Comparison of ENCODE assay signal across 18 cellular contexts in the genomic region with DNA sequence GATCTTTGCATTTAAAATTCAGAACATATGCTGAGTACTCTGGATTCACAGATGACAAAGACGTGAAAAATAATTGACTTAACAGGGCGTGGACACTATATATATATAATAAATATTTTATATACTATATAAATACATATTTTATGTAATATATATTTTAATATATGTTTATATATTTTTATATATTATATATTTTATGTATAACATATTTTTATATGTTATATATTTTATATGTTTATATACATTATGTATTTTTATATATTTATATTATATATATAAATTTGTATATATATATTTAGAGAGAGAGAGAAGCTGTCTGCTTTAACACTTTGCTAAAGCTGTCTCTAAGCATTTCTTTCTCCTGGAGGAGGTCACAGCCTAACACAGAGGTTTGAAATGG.
A peak's percentile ranks its signal among the peaks of the same experiment; 100 is the strongest.
DNase-seq lines count a peak whose midpoint lies in the region; ATAC-seq, FAIRE-seq and TF ChIP-seq lines count a peak whose summit lies in the region.
"Had no signal": no experiment of that assay in that cellular context is flagged by ENCODE, and none has a peak within 500 bp of the region (broad histone marks: within the 10 kb centered on the region; RNA-seq: fewer than 3 reads in every experiment).

No MANE protein-coding gene starts in this region.

- CTCF ChIA-PET in activated CD4-positive, alpha-beta memory T cell treated with anti-CD3 and anti-CD28 coated beads, Interleukin-2, amount 10 ng/mL, durations not matched to agents 7 days and 5 days (lab: Charles Lee): no interaction called here

- H3K36me3 ChIP-seq in pancreas (no peaks in the 10 kb centered on the region), ascending aorta (no peaks in the 10 kb centered on the region)
- H3K36me3 ChIP-seq: HAP-1 had no signal

- H3K27ac Mint-ChIP-seq in activated CD4-positive, alpha-beta memory T cell treated with anti-CD3 and anti-CD28 coated beads, Interleukin-2, amount 10 ng/mL, durations not matched to agents 7 days and 5 days: no peak overlapping the region
- H3K27ac Mint-ChIP-seq: B cell; CD4-positive, CD25-positive, alpha-beta regulatory T cell; CD8-positive, alpha-beta memory T cell had no signal

- TF ChIP-seq POLR2A in GM12891 (IDR thresholded peaks at IDR 0.05; ENCODE audit: low read depth, low read length): no peak

- POLR2A ChIA-PET in activated CD4-positive, alpha-beta memory T cell treated with anti-CD3 and anti-CD28 coated beads, Interleukin-2, amount 10 ng/mL, durations not matched to agents 7 days and 5 days (lab: Charles Lee): no interaction called here

- no peaks in the 10 kb centered on the region for H3K9me3 ChIP-seq in pancreas
- H3K9me3 ChIP-seq in ascending aorta: no peaks in the 10 kb centered on the region
- H3K9me3 ChIP-seq: Caco-2, HAP-1 had no signal

- no peaks in the 10 kb centered on the region for H3K27me3 ChIP-seq in pancreas
- H3K27me3 ChIP-seq in ascending aorta: no peaks in the 10 kb centered on the region

- peaks cover 9% of the 10 kb centered on the region for H3K4me1 Mint-ChIP-seq in activated CD4-positive, alpha-beta memory T cell treated with anti-CD3 and anti-CD28 coated beads, Interleukin-2, amount 10 ng/mL, durations not matched to agents 7 days and 5 days
- H3K4me1 Mint-ChIP-seq: B cell; CD8-positive, alpha-beta memory T cell had no signal

- H3K4me3 Mint-ChIP-seq in activated CD4-positive, alpha-beta memory T cell treated with anti-CD3 and anti-CD28 coated beads, Interleukin-2, amount 10 ng/mL, durations not matched to agents 7 days and 5 days: no peak overlapping the region
- H3K4me3 Mint-ChIP-seq: B cell; CD4-positive, CD25-positive, alpha-beta regulatory T cell; CD8-positive, alpha-beta memory T cell had no signal

- no peaks in the 10 kb centered on the region for H3K27me3 Mint-ChIP-seq in activated CD4-positive, alpha-beta memory T cell treated with anti-CD3 and anti-CD28 coated beads, Interleukin-2, amount 10 ng/mL, durations not matched to agents 7 days and 5 days
- H3K27me3 Mint-ChIP-seq: B cell had no signal

- H3K4me3 ChIP-seq in pancreas (no peak overlapping the region), ascending aorta (no peak overlapping the region)
- H3K4me3 ChIP-seq: GM23248, HAP-1 had no signal

- no peaks in the 10 kb centered on the region for H3K4me1 ChIP-seq in pancreas
- no peaks in the 10 kb centered on the region for H3K4me1 ChIP-seq in ascending aorta
- H3K4me1 ChIP-seq: Caco-2, HAP-1 had no signal

- DNase-seq in RCC 7860 (ENCODE audit: low spot score) (no peak), pancreas (no peak), ascending aorta (ENCODE audit: low spot score in 2 of 2) (no peak), GM12891 (ENCODE audit: insufficient read length, low spot score) (no peak)
- no peak for DNase-seq in activated CD4-positive, alpha-beta memory T cell treated with anti-CD3 and anti-CD28 coated beads, Interleukin-2, amount 10 ng/mL, durations not matched to agents 7 days and 5 days
- DNase-seq: C1 segment of cervical spinal cord; Caco-2; CD8-positive, alpha-beta memory T cell; DMS153; DMS79; GF-D8; GM23248 had no signal

- ATAC-seq in pancreas: no peak

- WGBS in pancreas, 2 donors: 93% methylated on average over 2 of the region's 2 CpGs

- no peaks in the 10 kb centered on the region for H3K9me3 Mint-ChIP-seq in activated CD4-positive, alpha-beta memory T cell treated with anti-CD3 and anti-CD28 coated beads, Interleukin-2, amount 10 ng/mL, durations not matched to agents 7 days and 5 days
- H3K9me3 Mint-ChIP-seq: CD4-positive, CD25-positive, alpha-beta regulatory T cell; CD8-positive, alpha-beta memory T cell had no signal

- no peaks in the 10 kb centered on the region for H3K36me3 Mint-ChIP-seq in activated CD4-positive, alpha-beta memory T cell treated with anti-CD3 and anti-CD28 coated beads, Interleukin-2, amount 10 ng/mL, durations not matched to agents 7 days and 5 days (ENCODE audit: low read depth)
- H3K36me3 Mint-ChIP-seq: CD4-positive, CD25-positive, alpha-beta regulatory T cell had no signal

- H3K27ac ChIP-seq in pancreas: no peak overlapping the region
- H3K27ac ChIP-seq in ascending aorta: no peak overlapping the region
- H3K27ac ChIP-seq: 22Rv1, GM23248 had no signal

- FAIRE-seq in A204.1 (lab: Jason Lieb, UNC) (peak; percentile 94), RCC 7860 (lab: Jason Lieb, UNC) (peak; percentile 87), colon (lab: Jason Lieb, UNC) (peak; percentile 77), pancreas (lab: Jason Lieb, UNC) (peak; percentile 93), GM12891 (lab: Jason Lieb, UNC) (no peak)

- TF ChIP-seq CTCF in pancreas (IDR thresholded peaks at IDR 0.05) (no peak), ascending aorta (IDR thresholded peaks at IDR 0.05) (no peak)

- intact Hi-C loops in pancreas (cut with DNase I): no loop called here
- intact Hi-C loops in ascending aorta (cut with DNase I): no loop called here

TF ChIP-seq in GM12891, 5 proteins besides CTCF, POLR2A, EP300 and RAD21:
- TF ChIP-seq TAF1 (IDR thresholded peaks at IDR 0.05; ENCODE audit: low read depth, low read length): no peak
- no peak for TF ChIP-seq PAX5 (IDR thresholded peaks at IDR 0.05; ENCODE audit: insufficient read depth, low read length, severe bottlenecking)
- TF ChIP-seq POU2F2 (IDR thresholded peaks at IDR 0.05; ENCODE audit: low read depth, low read length): no peak
- TF ChIP-seq SPI1 (IDR thresholded peaks at IDR 0.05; ENCODE audit: low read depth, low read length): no peak
- no peak for TF ChIP-seq POLR2AphosphoS5 (IDR thresholded peaks at IDR 0.05; ENCODE audit: low read depth, low read length)
